In the genomic region with DNA sequence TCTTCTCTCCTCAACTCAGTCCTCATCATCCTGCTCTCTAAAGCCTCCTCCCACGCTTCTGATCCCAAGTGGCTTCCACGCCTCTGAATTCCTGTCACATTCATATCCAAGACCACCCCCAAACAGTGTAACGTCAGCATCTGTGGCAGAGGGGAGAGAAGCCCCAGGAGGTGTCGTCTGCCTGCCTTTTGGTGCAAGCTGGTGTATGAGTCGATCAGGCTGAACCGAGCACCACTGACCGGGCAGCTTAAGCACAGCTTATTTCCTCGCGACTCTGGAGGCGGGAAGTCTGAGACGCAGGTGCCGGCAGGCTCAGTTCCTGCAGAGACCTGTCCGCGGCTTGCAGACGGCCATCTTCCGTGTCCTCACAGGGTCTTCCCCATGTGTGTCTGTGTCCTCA, we compare ENCODE assay signal across 20 cellular contexts.
A peak's percentile ranks its signal among the peaks of the same experiment; 100 is the strongest.
DNase-seq lines count a peak whose midpoint lies in the region; ATAC-seq, FAIRE-seq and TF ChIP-seq lines count a peak whose summit lies in the region.
"Had no signal": no experiment of that assay in that cellular context is flagged by ENCODE, and none has a peak within 500 bp of the region (broad histone marks: within the 10 kb centered on the region; RNA-seq: fewer than 3 reads in every experiment).

No MANE protein-coding gene starts in this region.

- H2BK20ac ChIP-seq in H1 (ENCODE audit: low read length) = 0 out of 2 replicates have a peak overlapping the region, but pooled peaks have one; percentile 55

- no peak overlapping the region for H2BK120ac ChIP-seq in H1 (replicated peaks; ENCODE audit: low read depth, low read length)

- no peaks in the 10 kb centered on the region for H3K9me3 Mint-ChIP-seq in nephron
- H3K9me3 Mint-ChIP-seq: activated naive CD4-positive, alpha-beta T cell treated with anti-CD3 and anti-CD28 coated beads for 36 hours; activated T-cell treated with anti-CD3 and anti-CD28 coated beads, Interleukin-2, amount 50 U/mL, for 4 hours had no signal

- intact Hi-C loops in ovary (cut with DNase I) = no loop called here

- H3K4me2 ChIP-seq in H1 (ENCODE audit: insufficient read depth in 1 of 2, low read depth in 2 of 2, low read length in 2 of 2) (no peak overlapping the region; a peak in 1 of 4 replicates), Karpas-422 (ENCODE audit: low read depth, low read length, poor library complexity, severe bottlenecking) (no peak overlapping the region)

- H3K36me3 ChIP-seq in KOPT-K1 (ENCODE audit: insufficient read depth, low read length) (no peaks in the 10 kb centered on the region), H1 (ENCODE audit: control insufficient read depth in 2 of 4, insufficient read depth in 4 of 4, low read length in 3 of 4) (no peaks in the 10 kb centered on the region), ovary (no peaks in the 10 kb centered on the region), Karpas-422 (ENCODE audit: insufficient read depth, low read length) (no peaks in the 10 kb centered on the region)
- H3K36me3 ChIP-seq: gastrocnemius medialis had no signal

- TF ChIP-seq EP300 in H1 (IDR thresholded peaks at IDR 0.05; ENCODE audit: borderline replicate concordance in 1 of 2, low read depth in 2 of 2, low read length in 2 of 2) (no peak), ovary (IDR thresholded peaks at IDR 0.05) (no peak)

- no peak overlapping the region for H4K5ac ChIP-seq in H1 (ENCODE audit: insufficient read length, low read depth, low read length)

- no peak overlapping the region for H4K91ac ChIP-seq in H1 (replicated peaks; ENCODE audit: insufficient read length, low read length)

- peaks cover 15% of the 10 kb centered on the region for H3K4me1 Mint-ChIP-seq in nephron
- H3K4me1 Mint-ChIP-seq: IgD-negative memory B cell had no signal

- no peak overlapping the region; the same call in 1 of the 2 replicates for H2BK15ac ChIP-seq in H1 (ENCODE audit: low read length)

- peak overlapping the region; percentile 17 for H3K27ac ChIP-seq in KOPT-K1 (ENCODE audit: low read depth, low read length, poor library complexity, severe bottlenecking)
- no peak overlapping the region for H3K27ac ChIP-seq in H1 (ENCODE audit: low read depth, low read length)
- H3K27ac ChIP-seq in ovary = no peak overlapping the region
- no peak overlapping the region for H3K27ac ChIP-seq in Karpas-422 (ENCODE audit: low read length)
- H3K27ac ChIP-seq: gastrocnemius medialis had no signal

- H4K20me1 ChIP-seq in H1 (replicated peaks in 1 of 2; ENCODE audit: control insufficient read depth in 1 of 2, insufficient read depth in 2 of 2, low read length in 2 of 2) (no peaks in the 10 kb centered on the region), Karpas-422 (ENCODE audit: insufficient read depth, low read depth, low read length) (no peaks in the 10 kb centered on the region)

- 90% methylated on average over 16 of the region's 16 CpGs; no CpG with 5 or more reads in 1 of the 2 experiments for WGBS in H1 (ENCODE audit: extremely low coverage in 1 of 2, insufficient coverage in 1 of 2, insufficient read length in 1 of 2, insufficient replicate concordance in 2 of 2, low coverage in 1 of 2, low lambda C conversion rate in 2 of 2, missing lambda C conversion rate in 1 of 2), 2 experiments
- WGBS in ovary, 3 donors = 66 to 80% (median 75%) methylated on average over 12 to 16 of the region's 16 CpGs

- H3K18ac ChIP-seq in H1 (ENCODE audit: extremely low read depth, low read length) = no peak overlapping the region; the same call in 1 of the 2 replicates

- H3K9ac ChIP-seq in H1 (replicated peaks in 1 of 4; ENCODE audit: extremely low read depth in 1 of 4, low read depth in 3 of 4, low read length in 3 of 4) (no peak overlapping the region), Karpas-422 (ENCODE audit: low read length) (no peak overlapping the region)

- H3K4me1 ChIP-seq in H1 (replicated peaks in 1 of 4; ENCODE audit: control insufficient read depth in 3 of 4, insufficient read depth in 4 of 4, low read length in 3 of 4) (peaks cover 4 to 20% (median 14%) of the 10 kb centered on the region in 4 experiments), ovary (ENCODE audit: insufficient read depth) (peaks cover 5% of the 10 kb centered on the region), Karpas-422 (ENCODE audit: low read length) (no peaks in the 10 kb centered on the region)

- H3K56ac ChIP-seq in H1 (replicated peaks; ENCODE audit: insufficient read length, low read depth, low read length) = no peak overlapping the region

- H3K4me3 ChIP-seq in H1 (ENCODE audit: extremely low read depth in 1 of 4, insufficient read depth in 2 of 4, low read depth in 3 of 4, low read length in 4 of 4) (no peak overlapping the region), ovary (no peak overlapping the region), Karpas-422 (ENCODE audit: low read length) (no peak overlapping the region)
- H3K4me3 ChIP-seq: gastrocnemius medialis had no signal

- POLR2A ChIA-PET in H1 (lab: Charles Lee; ENCODE audit: partially characterized antibody) = interaction anchor here (1.2 to 1.5 kb wide), 2 partner anchors 13 to 15 kb away, joined by 3 to 4 read pairs; no protein-coding TSS in a partner anchor

- H3K4ac ChIP-seq in H1 (replicated peaks; ENCODE audit: insufficient read length, low read depth, low read length) = no peak overlapping the region

- no peak overlapping the region for H2AK5ac ChIP-seq in H1 (ENCODE audit: low read depth, low read length)

- peak overlapping the region; percentile 89; the same call in 1 of the 2 replicates for H2BK12ac ChIP-seq in H1 (ENCODE audit: low read depth, low read length)

- FAIRE-seq in H1 (lab: Jason Lieb, UNC) = no peak
- FAIRE-seq: RCC 7860 had no signal

- peak overlapping the region in 2 of 3 experiments; percentile 52 to 82 for H3K27ac Mint-ChIP-seq in nephron
- H3K27ac Mint-ChIP-seq: activated naive CD4-positive, alpha-beta T cell treated with anti-CD3 and anti-CD28 coated beads for 36 hours; IgD-negative memory B cell had no signal

- no peak overlapping the region for H3K23ac ChIP-seq in H1 (ENCODE audit: insufficient read length)

- H3K23me2 ChIP-seq in H1 (ENCODE audit: low read depth, low read length) = no peaks in the 10 kb centered on the region

- ATAC-seq in HG02610 (IDR thresholded peaks at IDR 0.05; ENCODE audit: unreplicated experiment) = no peak
- ATAC-seq: activated T-cell treated with anti-CD3 and anti-CD28 coated beads, Interleukin-2, amount 50 U/mL, for 4 hours; gastrocnemius medialis; left colon had no signal

- H2AFZ ChIP-seq in H1 (ENCODE audit: low read length) (no peak overlapping the region), Karpas-422 (ENCODE audit: low read length) (no peak overlapping the region)

- H3K27me3 ChIP-seq in H1 (replicated peaks in 1 of 4; ENCODE audit: control insufficient read depth in 3 of 4, extremely low read depth in 1 of 4, insufficient read depth in 3 of 4, low read length in 3 of 4) (peaks cover 0 to 4% (median 3%) of the 10 kb centered on the region in 4 experiments; a peak in 1 of 7 replicates), ovary (no peaks in the 10 kb centered on the region), Karpas-422 (ENCODE audit: low read length) (no peaks in the 10 kb centered on the region)

- H4K8ac ChIP-seq in H1 (ENCODE audit: extremely low read depth, insufficient read depth, low read length) = no peak overlapping the region; the same call in 1 of the 2 replicates

- no peak overlapping the region; the same call in 1 of the 2 replicates for H2BK5ac ChIP-seq in H1 (ENCODE audit: low read depth, low read length)

- peak; percentile 23 for DNase-seq in Daoy (ENCODE audit: low read depth)
- no peak for DNase-seq in H1 (ENCODE audit: low read depth in 1 of 2, low spot score in 2 of 2)
- no peak for DNase-seq in AG08396 (ENCODE audit: low spot score)
- DNase-seq in ovary = no peak
- DNase-seq in Karpas-422 = no peak
- DNase-seq: activated CD4-positive, CD25-positive, alpha-beta regulatory T cell treated with anti-CD3 and anti-CD28 coated beads, Interleukin-2, amount 50 U/mL, for 72 hours; activated naive CD4-positive, alpha-beta T cell treated with anti-CD3 and anti-CD28 coated beads for 36 hours; activated T-cell treated with anti-CD3 and anti-CD28 coated beads, Interleukin-2, amount 50 U/mL, for 4 hours; central memory CD4-positive, alpha-beta T cell; erythroblast; gastrocnemius medialis; left colon; NCI-H187; NCI-H226; NK-92 treated with Interleukin-12 subunit alpha and Interleukin-12 subunit beta, amount 100 ng/mL, for 24 hours had no signal

- TF ChIP-seq CTCF in H1 (IDR thresholded peaks at IDR 0.05; ENCODE audit: control extremely low read depth in 1 of 3, insufficient read depth in 1 of 3, low read depth in 1 of 3, low read length in 3 of 3) (no peak), nephron (IDR thresholded peaks at IDR 0.05; ENCODE audit: unreplicated experiment in 3 of 3) (no peak), ovary (IDR thresholded peaks at IDR 0.05) (no peak)

- H3K79me1 ChIP-seq in H1 (ENCODE audit: low read depth, low read length) = no peaks in the 10 kb centered on the region

- TF ChIP-seq POLR2A in H1 (IDR thresholded peaks at IDR 0.05; ENCODE audit: control extremely low read depth in 1 of 2, low read depth in 2 of 2, low read length in 2 of 2) = no peak
- no peak for TF ChIP-seq POLR2A in ovary (IDR thresholded peaks at IDR 0.05)

- H3K14ac ChIP-seq in H1 (ENCODE audit: insufficient read length) = no peak overlapping the region

- H3K9me2 ChIP-seq in Karpas-422 (replicated peaks; ENCODE audit: insufficient read depth, low read length) = no peaks in the 10 kb centered on the region

- H3K36me3 Mint-ChIP-seq in nephron (ENCODE audit: low read depth) = no peaks in the 10 kb centered on the region

- H3K79me2 ChIP-seq in H1 (ENCODE audit: control insufficient read depth in 1 of 2, insufficient read depth in 2 of 2, low read length in 2 of 2) = no peaks in the 10 kb centered on the region
- no peaks in the 10 kb centered on the region for H3K79me2 ChIP-seq in Karpas-422 (ENCODE audit: low read length)

- no peak for TF ChIP-seq RAD21 in H1 (IDR thresholded peaks at IDR 0.05 in 1 of 2, conservative IDR thresholded peaks at IDR 0.05 in 1 of 2; ENCODE audit: low read depth in 2 of 2, low read length in 2 of 2)

- peak overlapping the region in 2 of 3 experiments; percentile 19 to 55 for H3K4me3 Mint-ChIP-seq in nephron
- H3K4me3 Mint-ChIP-seq: activated naive CD4-positive, alpha-beta T cell treated with anti-CD3 and anti-CD28 coated beads for 36 hours; activated T-cell treated with anti-CD3 and anti-CD28 coated beads, Interleukin-2, amount 50 U/mL, for 4 hours; IgD-negative memory B cell had no signal

- H3K9me3 ChIP-seq in KOPT-K1 (ENCODE audit: insufficient read depth, low read length, poor library complexity, severe bottlenecking) (no peaks in the 10 kb centered on the region), H1 (ENCODE audit: insufficient read depth in 2 of 2, low read depth in 1 of 2, low read length in 1 of 2) (no peaks in the 10 kb centered on the region), ovary (no peaks in the 10 kb centered on the region), Karpas-422 (ENCODE audit: low read length) (no peaks in the 10 kb centered on the region)
- H3K9me3 ChIP-seq: gastrocnemius medialis had no signal

- H3K27me3 Mint-ChIP-seq in nephron (ENCODE audit: low read depth) = peaks cover 26% of the 10 kb centered on the region

- CTCF ChIA-PET in H1 (lab: Charles Lee; ENCODE audit: partially characterized antibody) = no interaction called here

TF ChIP-seq in H1, 55 proteins besides CTCF, POLR2A, EP300 and RAD21 (continues in another document):
- no peak for TF ChIP-seq TEAD4 (IDR thresholded peaks at IDR 0.05; ENCODE audit: low read depth, low read length)
